32 cellular contexts compared by ENCODE assay signal in the genomic region with DNA sequence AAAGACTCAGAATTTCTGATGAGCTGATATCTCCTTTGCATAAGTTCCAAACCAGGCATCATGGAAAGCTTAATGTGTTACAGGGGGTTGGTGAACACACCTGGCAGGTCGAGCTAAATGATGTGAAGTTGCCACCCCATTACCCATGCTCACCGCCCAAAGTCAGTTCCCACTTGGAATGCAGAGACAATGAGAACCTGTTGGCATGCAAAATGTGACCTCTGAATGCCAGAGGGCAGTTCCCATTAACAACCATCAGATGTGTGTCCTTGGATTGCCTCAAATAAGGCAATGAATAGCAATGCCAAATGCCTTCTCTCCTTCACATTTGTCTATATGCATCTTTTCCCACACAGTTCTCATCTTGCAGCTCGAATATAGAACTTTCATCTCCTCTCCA.
"Had no signal": no experiment of that assay in that cellular context is flagged by ENCODE, and none has a peak within 500 bp of the region (broad histone marks: within the 10 kb centered on the region; RNA-seq: fewer than 3 reads in every experiment).

No MANE protein-coding gene starts in this region.

- H3K4me3 ChIP-seq: esophagus muscularis mucosa, gastrocnemius medialis, heart left ventricle had no signal

- H3K4me1 ChIP-seq: esophagus muscularis mucosa, foreskin keratinocyte, gastrocnemius medialis, heart left ventricle had no signal

- H3K27ac ChIP-seq: brain microvascular endothelial cell, esophagus muscularis mucosa, foreskin keratinocyte, gastrocnemius medialis, heart left ventricle, VCaP had no signal

- H3K27me3 ChIP-seq: brain microvascular endothelial cell, esophagus muscularis mucosa, foreskin keratinocyte had no signal

- H3K36me3 ChIP-seq: brain microvascular endothelial cell, esophagus muscularis mucosa, gastrocnemius medialis, heart left ventricle had no signal

- H3K9me3 ChIP-seq: esophagus muscularis mucosa, gastrocnemius medialis, heart left ventricle had no signal

- DNase-seq: activated B cell treated with CpG ODN at 0.5 μM for 24 hours; activated CD4-positive, alpha-beta T cell treated with anti-CD3 and anti-CD28 coated beads for 48 hours; activated CD4-positive, alpha-beta T cell treated with anti-CD3 and anti-CD28 coated beads, Interleukin-2, amount 50 U/mL, for 1 hour; activated CD4-positive, alpha-beta T cell treated with anti-CD3 and anti-CD28 coated beads, Interleukin-2, amount 50 U/mL, for 48 hours; activated CD8-positive, alpha-beta memory T cell treated with anti-CD3 and anti-CD28 coated beads for 24 hours; activated CD8-positive, alpha-beta T cell treated with anti-CD3 and anti-CD28 coated beads for 36 hours; activated effector memory CD4-positive, alpha-beta T cell treated with Interleukin-2 at 50 U/mL for 16 hours; activated gamma-delta T cell treated with Interleukin-2 at 50 U/mL for 16 hours; activated naive CD4-positive, alpha-beta T cell treated with anti-CD3 and anti-CD28 coated beads, Interleukin-2, amount 50 U/mL, for 16 hours; activated naive CD4-positive, alpha-beta T cell treated with Interleukin-2 at 50 U/mL for 16 hours; activated T-cell treated with anti-CD3 and anti-CD28 coated beads, Interleukin-2, amount 50 U/mL, for 4 hours; amniotic stem cell; anterior cingulate cortex; brain microvascular endothelial cell; cortex of kidney; dermis blood vessel endothelial cell; effector CD4-positive, alpha-beta T cell; effector memory CD8-positive, alpha-beta T cell; erythroblast; foreskin keratinocyte; gastrocnemius medialis; glutamatergic neuron; heart left ventricle; T-helper 2 cell had no signal

- ATAC-seq: activated CD4-positive, CD25-positive, alpha-beta regulatory T cell treated with anti-CD3 and anti-CD28 coated beads, Interleukin-2, amount 50 U/mL, for 24 hours; activated CD8-positive, alpha-beta T cell treated with anti-CD3 and anti-CD28 coated beads for 36 hours; activated T-cell treated with anti-CD3 and anti-CD28 coated beads, Interleukin-2, amount 50 U/mL, for 4 hours; activated T-helper 17 cell treated with anti-CD3 and anti-CD28 coated beads, Interleukin-2, amount 50 U/mL, for 72 hours; effector memory CD8-positive, alpha-beta T cell; foreskin keratinocyte; gastrocnemius medialis; heart left ventricle had no signal

- FAIRE-seq: astrocyte, bronchial epithelial cell, colon, TTC549 had no signal
